ENCODE assay signal across 1 cellular context in the genomic region with DNA sequence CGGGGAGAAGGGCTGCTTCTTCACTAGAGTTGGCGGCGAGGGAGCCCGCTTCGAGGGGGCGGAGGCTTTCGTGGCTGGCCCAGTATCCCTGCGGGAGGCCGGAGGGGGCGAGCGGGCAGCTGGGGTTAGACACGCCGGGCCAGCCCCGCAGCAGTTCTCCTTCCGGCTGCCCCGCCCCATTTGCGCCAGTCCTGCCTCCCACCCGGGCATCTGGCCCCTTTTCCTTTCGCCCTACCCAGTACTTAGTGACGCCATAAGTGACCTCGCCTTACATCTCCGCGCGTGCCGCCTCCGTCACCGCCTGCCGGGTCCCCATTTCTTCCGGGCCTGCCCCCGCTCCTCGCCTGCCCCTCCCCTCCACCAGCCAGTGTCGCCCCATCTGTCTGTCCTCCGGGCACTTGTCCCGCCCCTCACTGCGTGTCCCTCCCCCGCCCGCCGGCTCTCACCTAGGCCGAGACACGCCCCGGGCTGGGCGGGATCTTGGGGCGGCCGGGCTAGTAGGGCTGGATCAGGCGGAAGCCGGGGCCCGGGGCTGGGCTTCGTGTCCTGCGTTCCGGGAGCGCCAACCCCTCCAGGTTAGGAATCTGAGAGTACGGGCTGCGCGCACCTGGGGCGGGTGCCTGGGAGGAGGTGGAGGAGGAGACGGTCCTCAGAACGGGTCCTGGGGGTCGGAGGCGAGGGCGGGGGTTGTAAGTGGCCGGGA.
TF ChIP-seq lines count a peak whose summit lies in the region.

No MANE protein-coding gene starts in this region.

TF ChIP-seq in K562, 482 proteins besides CTCF, POLR2A, EP300 and RAD21 (continued from another document and continues in another):
- TF ChIP-seq, protein P1, sequence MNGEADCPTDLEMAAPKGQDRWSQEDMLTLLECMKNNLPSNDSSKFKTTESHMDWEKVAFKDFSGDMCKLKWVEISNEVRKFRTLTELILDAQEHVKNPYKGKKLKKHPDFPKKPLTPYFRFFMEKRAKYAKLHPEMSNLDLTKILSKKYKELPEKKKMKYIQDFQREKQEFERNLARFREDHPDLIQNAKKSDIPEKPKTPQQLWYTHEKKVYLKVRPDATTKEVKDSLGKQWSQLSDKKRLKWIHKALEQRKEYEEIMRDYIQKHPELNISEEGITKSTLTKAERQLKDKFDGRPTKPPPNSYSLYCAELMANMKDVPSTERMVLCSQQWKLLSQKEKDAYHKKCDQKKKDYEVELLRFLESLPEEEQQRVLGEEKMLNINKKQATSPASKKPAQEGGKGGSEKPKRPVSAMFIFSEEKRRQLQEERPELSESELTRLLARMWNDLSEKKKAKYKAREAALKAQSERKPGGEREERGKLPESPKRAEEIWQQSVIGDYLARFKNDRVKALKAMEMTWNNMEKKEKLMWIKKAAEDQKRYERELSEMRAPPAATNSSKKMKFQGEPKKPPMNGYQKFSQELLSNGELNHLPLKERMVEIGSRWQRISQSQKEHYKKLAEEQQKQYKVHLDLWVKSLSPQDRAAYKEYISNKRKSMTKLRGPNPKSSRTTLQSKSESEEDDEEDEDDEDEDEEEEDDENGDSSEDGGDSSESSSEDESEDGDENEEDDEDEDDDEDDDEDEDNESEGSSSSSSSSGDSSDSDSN (IDR thresholded peaks at IDR 0.05; ENCODE audit: borderline replicate concordance in 1 of 2, low read depth in 2 of 2, low read length in 2 of 2) = no peak
- TF ChIP-seq, protein P2, sequence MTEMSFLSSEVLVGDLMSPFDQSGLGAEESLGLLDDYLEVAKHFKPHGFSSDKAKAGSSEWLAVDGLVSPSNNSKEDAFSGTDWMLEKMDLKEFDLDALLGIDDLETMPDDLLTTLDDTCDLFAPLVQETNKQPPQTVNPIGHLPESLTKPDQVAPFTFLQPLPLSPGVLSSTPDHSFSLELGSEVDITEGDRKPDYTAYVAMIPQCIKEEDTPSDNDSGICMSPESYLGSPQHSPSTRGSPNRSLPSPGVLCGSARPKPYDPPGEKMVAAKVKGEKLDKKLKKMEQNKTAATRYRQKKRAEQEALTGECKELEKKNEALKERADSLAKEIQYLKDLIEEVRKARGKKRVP (CRISPR knock-in tag; IDR thresholded peaks at IDR 0.05) = no peak
- TF ChIP-seq CXXC5 (CRISPR knock-in tag; IDR thresholded peaks at IDR 0.05) (peak; percentile 65), HNRNPLL (IDR thresholded peaks at IDR 0.05; ENCODE audit: low read depth, low read length, poor library complexity, severe bottlenecking) (peak; percentile 43), KLF16 (IDR thresholded peaks at IDR 0.05) (peak; percentile 9; the same call in 1 of the 2 replicates), TAF9B (IDR thresholded peaks at IDR 0.05; ENCODE audit: partially characterized antibody) (no peak), POLR2AphosphoS2 (IDR thresholded peaks at IDR 0.05; ENCODE audit: low read length) (peak; percentile 79; the same call in 1 of the 2 replicates), FOSL1 (tag; conservative IDR thresholded peaks at IDR 0.05) (no peak), C11orf30 (IDR thresholded peaks at IDR 0.05; ENCODE audit: low read depth) (no peak), KHSRP (IDR thresholded peaks at IDR 0.05) (peak; percentile 66), HMGN3 (IDR thresholded peaks at IDR 0.05; ENCODE audit: borderline replicate concordance, extremely low read depth, insufficient read length, low read depth, low read length) (peak; percentile 57), ESRRA (IDR thresholded peaks at IDR 0.05; ENCODE audit: borderline replicate concordance, low read depth) (no peak), SAP30 (IDR thresholded peaks at IDR 0.05; ENCODE audit: borderline replicate concordance, insufficient read depth, low read depth, low read length, poor library complexity, severe bottlenecking) (peak; percentile 4), CHD1 (IDR thresholded peaks at IDR 0.05; ENCODE audit: low read length) (no peak), NFIC (IDR thresholded peaks at IDR 0.05) (peak; percentile 64), TEAD1 (CRISPR knock-in tag; IDR thresholded peaks at IDR 0.05) (peak in 1 of 2 experiments; percentile 19; a peak in 1 of 4 replicates), RAD51 (IDR thresholded peaks at IDR 0.05; ENCODE audit: borderline replicate concordance, low read depth) (no peak), ZKSCAN8 (CRISPR knock-in tag; IDR thresholded peaks at IDR 0.05) (no peak), NBN (IDR thresholded peaks at IDR 0.05; ENCODE audit: low read depth) (peak; percentile 82), KAT8 (IDR thresholded peaks at IDR 0.05; ENCODE audit: low read depth) (no peak), YY1 (IDR thresholded peaks at IDR 0.05; ENCODE audit: borderline replicate concordance in 1 of 3, control insufficient read depth in 1 of 3, extremely low read depth in 1 of 3, insufficient read depth in 3 of 3, insufficient read length in 1 of 3, insufficient replicate concordance in 2 of 3, low read depth in 1 of 3, low read length in 2 of 3) (peak in 1 of 3 experiments; percentile 4), ZKSCAN3 (CRISPR knock-in tag; IDR thresholded peaks at IDR 0.05) (no peak), RB1 (IDR thresholded peaks at IDR 0.05; ENCODE audit: low read depth) (peak; percentile 52; the same call in 1 of the 2 replicates), BHLHE40 (IDR thresholded peaks at IDR 0.05; ENCODE audit: low read length) (peak; percentile 84), SAFB (IDR thresholded peaks at IDR 0.05; ENCODE audit: borderline replicate concordance, low read depth, low read length) (no peak), HDAC8 (tag; IDR thresholded peaks at IDR 0.05) (no peak), IFI16 (CRISPR knock-in tag; IDR thresholded peaks at IDR 0.05) (no peak), KLF1 (tag; IDR thresholded peaks at IDR 0.05) (no peak), ZNF76 (CRISPR knock-in tag; IDR thresholded peaks at IDR 0.05; ENCODE audit: borderline replicate concordance) (no peak)
- TF ChIP-seq, protein P3, sequence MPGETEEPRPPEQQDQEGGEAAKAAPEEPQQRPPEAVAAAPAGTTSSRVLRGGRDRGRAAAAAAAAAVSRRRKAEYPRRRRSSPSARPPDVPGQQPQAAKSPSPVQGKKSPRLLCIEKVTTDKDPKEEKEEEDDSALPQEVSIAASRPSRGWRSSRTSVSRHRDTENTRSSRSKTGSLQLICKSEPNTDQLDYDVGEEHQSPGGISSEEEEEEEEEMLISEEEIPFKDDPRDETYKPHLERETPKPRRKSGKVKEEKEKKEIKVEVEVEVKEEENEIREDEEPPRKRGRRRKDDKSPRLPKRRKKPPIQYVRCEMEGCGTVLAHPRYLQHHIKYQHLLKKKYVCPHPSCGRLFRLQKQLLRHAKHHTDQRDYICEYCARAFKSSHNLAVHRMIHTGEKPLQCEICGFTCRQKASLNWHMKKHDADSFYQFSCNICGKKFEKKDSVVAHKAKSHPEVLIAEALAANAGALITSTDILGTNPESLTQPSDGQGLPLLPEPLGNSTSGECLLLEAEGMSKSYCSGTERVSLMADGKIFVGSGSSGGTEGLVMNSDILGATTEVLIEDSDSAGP (CRISPR knock-in tag; IDR thresholded peaks at IDR 0.05) = no peak
- TF ChIP-seq, protein P4, sequence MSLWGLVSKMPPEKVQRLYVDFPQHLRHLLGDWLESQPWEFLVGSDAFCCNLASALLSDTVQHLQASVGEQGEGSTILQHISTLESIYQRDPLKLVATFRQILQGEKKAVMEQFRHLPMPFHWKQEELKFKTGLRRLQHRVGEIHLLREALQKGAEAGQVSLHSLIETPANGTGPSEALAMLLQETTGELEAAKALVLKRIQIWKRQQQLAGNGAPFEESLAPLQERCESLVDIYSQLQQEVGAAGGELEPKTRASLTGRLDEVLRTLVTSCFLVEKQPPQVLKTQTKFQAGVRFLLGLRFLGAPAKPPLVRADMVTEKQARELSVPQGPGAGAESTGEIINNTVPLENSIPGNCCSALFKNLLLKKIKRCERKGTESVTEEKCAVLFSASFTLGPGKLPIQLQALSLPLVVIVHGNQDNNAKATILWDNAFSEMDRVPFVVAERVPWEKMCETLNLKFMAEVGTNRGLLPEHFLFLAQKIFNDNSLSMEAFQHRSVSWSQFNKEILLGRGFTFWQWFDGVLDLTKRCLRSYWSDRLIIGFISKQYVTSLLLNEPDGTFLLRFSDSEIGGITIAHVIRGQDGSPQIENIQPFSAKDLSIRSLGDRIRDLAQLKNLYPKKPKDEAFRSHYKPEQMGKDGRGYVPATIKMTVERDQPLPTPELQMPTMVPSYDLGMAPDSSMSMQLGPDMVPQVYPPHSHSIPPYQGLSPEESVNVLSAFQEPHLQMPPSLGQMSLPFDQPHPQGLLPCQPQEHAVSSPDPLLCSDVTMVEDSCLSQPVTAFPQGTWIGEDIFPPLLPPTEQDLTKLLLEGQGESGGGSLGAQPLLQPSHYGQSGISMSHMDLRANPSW (CRISPR knock-in tag; IDR thresholded peaks at IDR 0.05) = no peak
- TF ChIP-seq, protein P5, sequence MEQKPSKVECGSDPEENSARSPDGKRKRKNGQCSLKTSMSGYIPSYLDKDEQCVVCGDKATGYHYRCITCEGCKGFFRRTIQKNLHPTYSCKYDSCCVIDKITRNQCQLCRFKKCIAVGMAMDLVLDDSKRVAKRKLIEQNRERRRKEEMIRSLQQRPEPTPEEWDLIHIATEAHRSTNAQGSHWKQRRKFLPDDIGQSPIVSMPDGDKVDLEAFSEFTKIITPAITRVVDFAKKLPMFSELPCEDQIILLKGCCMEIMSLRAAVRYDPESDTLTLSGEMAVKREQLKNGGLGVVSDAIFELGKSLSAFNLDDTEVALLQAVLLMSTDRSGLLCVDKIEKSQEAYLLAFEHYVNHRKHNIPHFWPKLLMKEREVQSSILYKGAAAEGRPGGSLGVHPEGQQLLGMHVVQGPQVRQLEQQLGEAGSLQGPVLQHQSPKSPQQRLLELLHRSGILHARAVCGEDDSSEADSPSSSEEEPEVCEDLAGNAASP (IDR thresholded peaks at IDR 0.05) = no peak
- TF ChIP-seq, protein P6, sequence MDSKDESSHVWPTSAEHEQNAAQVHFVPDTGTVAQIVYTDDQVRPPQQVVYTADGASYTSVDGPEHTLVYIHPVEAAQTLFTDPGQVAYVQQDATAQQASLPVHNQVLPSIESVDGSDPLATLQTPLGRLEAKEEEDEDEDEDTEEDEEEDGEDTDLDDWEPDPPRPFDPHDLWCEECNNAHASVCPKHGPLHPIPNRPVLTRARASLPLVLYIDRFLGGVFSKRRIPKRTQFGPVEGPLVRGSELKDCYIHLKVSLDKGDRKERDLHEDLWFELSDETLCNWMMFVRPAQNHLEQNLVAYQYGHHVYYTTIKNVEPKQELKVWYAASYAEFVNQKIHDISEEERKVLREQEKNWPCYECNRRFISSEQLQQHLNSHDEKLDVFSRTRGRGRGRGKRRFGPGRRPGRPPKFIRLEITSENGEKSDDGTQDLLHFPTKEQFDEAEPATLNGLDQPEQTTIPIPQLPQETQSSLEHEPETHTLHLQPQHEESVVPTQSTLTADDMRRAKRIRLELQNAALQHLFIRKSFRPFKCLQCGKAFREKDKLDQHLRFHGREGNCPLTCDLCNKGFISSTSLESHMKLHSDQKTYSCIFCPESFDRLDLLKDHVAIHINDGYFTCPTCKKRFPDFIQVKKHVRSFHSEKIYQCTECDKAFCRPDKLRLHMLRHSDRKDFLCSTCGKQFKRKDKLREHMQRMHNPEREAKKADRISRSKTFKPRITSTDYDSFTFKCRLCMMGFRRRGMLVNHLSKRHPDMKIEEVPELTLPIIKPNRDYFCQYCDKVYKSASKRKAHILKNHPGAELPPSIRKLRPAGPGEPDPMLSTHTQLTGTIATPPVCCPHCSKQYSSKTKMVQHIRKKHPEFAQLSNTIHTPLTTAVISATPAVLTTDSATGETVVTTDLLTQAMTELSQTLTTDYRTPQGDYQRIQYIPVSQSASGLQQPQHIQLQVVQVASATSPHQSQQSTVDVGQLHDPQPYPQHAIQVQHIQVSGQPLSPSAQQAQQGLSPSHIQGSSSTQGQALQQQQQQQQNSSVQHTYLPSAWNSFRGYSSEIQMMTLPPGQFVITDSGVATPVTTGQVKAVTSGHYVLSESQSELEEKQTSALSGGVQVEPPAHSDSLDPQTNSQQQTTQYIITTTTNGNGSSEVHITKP (IDR thresholded peaks at IDR 0.05; ENCODE audit: partially characterized antibody) = peak; percentile 57
- TF ChIP-seq, protein P7, sequence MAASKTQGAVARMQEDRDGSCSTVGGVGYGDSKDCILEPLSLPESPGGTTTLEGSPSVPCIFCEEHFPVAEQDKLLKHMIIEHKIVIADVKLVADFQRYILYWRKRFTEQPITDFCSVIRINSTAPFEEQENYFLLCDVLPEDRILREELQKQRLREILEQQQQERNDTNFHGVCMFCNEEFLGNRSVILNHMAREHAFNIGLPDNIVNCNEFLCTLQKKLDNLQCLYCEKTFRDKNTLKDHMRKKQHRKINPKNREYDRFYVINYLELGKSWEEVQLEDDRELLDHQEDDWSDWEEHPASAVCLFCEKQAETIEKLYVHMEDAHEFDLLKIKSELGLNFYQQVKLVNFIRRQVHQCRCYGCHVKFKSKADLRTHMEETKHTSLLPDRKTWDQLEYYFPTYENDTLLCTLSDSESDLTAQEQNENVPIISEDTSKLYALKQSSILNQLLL (CRISPR knock-in tag; IDR thresholded peaks at IDR 0.05; ENCODE audit: borderline replicate concordance) = no peak
- TF ChIP-seq, protein P8, sequence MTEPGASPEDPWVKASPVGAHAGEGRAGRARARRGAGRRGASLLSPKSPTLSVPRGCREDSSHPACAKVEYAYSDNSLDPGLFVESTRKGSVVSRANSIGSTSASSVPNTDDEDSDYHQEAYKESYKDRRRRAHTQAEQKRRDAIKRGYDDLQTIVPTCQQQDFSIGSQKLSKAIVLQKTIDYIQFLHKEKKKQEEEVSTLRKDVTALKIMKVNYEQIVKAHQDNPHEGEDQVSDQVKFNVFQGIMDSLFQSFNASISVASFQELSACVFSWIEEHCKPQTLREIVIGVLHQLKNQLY (CRISPR knock-in tag; conservative IDR thresholded peaks at IDR 0.05) = 0 out of 4 replicates have a peak, but pooled peaks of 1 of the 2 experiments have one; percentile 38
- TF ChIP-seq, protein P9, sequence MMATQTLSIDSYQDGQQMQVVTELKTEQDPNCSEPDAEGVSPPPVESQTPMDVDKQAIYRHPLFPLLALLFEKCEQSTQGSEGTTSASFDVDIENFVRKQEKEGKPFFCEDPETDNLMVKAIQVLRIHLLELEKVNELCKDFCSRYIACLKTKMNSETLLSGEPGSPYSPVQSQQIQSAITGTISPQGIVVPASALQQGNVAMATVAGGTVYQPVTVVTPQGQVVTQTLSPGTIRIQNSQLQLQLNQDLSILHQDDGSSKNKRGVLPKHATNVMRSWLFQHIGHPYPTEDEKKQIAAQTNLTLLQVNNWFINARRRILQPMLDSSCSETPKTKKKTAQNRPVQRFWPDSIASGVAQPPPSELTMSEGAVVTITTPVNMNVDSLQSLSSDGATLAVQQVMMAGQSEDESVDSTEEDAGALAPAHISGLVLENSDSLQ (IDR thresholded peaks at IDR 0.05) = peak; percentile 82
- TF ChIP-seq, protein P10, sequence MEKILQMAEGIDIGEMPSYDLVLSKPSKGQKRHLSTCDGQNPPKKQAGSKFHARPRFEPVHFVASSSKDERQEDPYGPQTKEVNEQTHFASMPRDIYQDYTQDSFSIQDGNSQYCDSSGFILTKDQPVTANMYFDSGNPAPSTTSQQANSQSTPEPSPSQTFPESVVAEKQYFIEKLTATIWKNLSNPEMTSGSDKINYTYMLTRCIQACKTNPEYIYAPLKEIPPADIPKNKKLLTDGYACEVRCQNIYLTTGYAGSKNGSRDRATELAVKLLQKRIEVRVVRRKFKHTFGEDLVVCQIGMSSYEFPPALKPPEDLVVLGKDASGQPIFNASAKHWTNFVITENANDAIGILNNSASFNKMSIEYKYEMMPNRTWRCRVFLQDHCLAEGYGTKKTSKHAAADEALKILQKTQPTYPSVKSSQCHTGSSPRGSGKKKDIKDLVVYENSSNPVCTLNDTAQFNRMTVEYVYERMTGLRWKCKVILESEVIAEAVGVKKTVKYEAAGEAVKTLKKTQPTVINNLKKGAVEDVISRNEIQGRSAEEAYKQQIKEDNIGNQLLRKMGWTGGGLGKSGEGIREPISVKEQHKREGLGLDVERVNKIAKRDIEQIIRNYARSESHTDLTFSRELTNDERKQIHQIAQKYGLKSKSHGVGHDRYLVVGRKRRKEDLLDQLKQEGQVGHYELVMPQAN (IDR thresholded peaks at IDR 0.05; ENCODE audit: borderline replicate concordance) = peak; percentile 68; the same call in 1 of the 2 replicates
- TF ChIP-seq, protein P11, sequence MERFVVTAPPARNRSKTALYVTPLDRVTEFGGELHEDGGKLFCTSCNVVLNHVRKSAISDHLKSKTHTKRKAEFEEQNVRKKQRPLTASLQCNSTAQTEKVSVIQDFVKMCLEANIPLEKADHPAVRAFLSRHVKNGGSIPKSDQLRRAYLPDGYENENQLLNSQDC (CRISPR knock-in tag; IDR thresholded peaks at IDR 0.05) = no peak
